ENCODE assay signal across 6 cellular contexts in genomic region chr15:75159244-75159643, GRCh38.
"Had no signal": no experiment of that assay in that cellular context is flagged by ENCODE, and none has a peak within 500 bp of the region (broad histone marks: within the 10 kb centered on the region; RNA-seq: fewer than 3 reads in every experiment).

No MANE protein-coding gene starts in this region.

- ATAC-seq: HCT116, K562 had no signal

- H3K4me3 ChIP-seq: GM23338, K562 had no signal

- H3K4me2 ChIP-seq: GM23338 had no signal

- H2AFZ ChIP-seq: GM23338 had no signal

- DNase-seq: H9, IMR-90, KG1 had no signal
